Comparison of ENCODE assay signal across 14 cellular contexts in the genomic region with DNA sequence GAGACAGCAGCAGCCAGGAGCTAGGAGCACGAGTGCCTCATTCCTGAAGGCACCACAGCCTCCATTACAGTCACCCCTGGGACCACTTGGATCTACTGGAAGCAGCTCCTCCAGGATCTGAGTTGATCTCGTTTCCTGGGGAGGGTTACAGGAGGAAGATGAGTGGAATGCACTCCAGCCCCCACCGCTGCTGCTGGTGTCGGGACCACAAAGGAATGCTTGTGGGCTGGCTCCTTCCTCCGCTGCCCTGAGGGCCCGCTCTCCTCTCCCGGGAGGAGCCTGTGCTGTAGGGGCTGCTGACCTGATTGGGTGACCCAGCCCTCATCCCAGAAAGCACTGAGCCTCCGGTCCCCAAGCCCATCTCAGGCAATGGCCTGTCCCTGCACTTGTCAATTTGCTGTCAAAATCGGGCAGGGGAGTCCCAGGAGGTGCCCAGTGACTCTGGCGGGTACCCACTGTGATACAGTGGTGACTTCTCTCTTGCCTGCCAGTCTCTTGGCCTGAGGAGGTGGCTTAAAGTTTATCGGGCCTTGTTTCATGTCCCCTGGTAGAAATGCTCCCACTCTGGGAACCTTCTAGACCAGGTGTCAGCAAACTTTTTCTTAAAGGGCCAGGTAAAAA. TPM values are rescaled to one million over a fixed set of nuclear protein-coding genes. Genes with fewer than 3 reads are reported as not detected.
DNase-seq lines count a peak whose midpoint lies in the region; ATAC-seq and TF ChIP-seq lines count a peak whose summit lies in the region.
"Had no signal": no experiment of that assay in that cellular context is flagged by ENCODE, and none has a peak within 500 bp of the region (broad histone marks: within the 10 kb centered on the region; RNA-seq: fewer than 3 reads in every experiment).

No MANE protein-coding gene starts in this region.

- H3K27me3 ChIP-seq in spleen (replicated peaks in 1 of 7) (no peaks in the 10 kb centered on the region), vagina (no peaks in the 10 kb centered on the region)

- H3K27ac ChIP-seq in VCaP (peak overlapping the region; percentile 29; the same call in 1 of the 2 replicates), spleen (peak overlapping the region in 5 of 8 donors; percentile 52 to 77 (median 67)), vagina (no peak overlapping the region)

- intact Hi-C loops in spleen (cut with DNase I; ENCODE audit: low total_unique reads), result no loop called here
- intact Hi-C loops in vagina (cut with DNase I), result no loop called here

- H3K9me3 ChIP-seq in spleen (no peaks in the 10 kb centered on the region), vagina (no peaks in the 10 kb centered on the region)
- H3K9me3 ChIP-seq: prostate gland had no signal

- H3K4me1 ChIP-seq in spleen, result peaks cover 10 to 67% (median 29%) of the 10 kb centered on the region in 6 donors
- H3K4me1 ChIP-seq in vagina, result peaks cover 17% of the 10 kb centered on the region

- no peak for TF ChIP-seq POLR2A in spleen (IDR thresholded peaks at IDR 0.05)
- TF ChIP-seq POLR2A in vagina (IDR thresholded peaks at IDR 0.05), result no peak

- H3K4me3 ChIP-seq in spleen, result no peak overlapping the region
- no peak overlapping the region for H3K4me3 ChIP-seq in vagina
- H3K4me3 ChIP-seq: prostate gland had no signal

- ATAC-seq in HG03520 (IDR thresholded peaks at IDR 0.05; ENCODE audit: unreplicated experiment) (no peak), GM19455 (IDR thresholded peaks at IDR 0.05; ENCODE audit: unreplicated experiment) (no peak)

- H3K36me3 ChIP-seq in spleen, result peaks cover 3 to 100% (median 58%) of the 10 kb centered on the region in 6 donors
- peaks cover 0 to 16% of the 10 kb centered on the region in 2 donors for H3K36me3 ChIP-seq in vagina
- H3K36me3 ChIP-seq: prostate gland had no signal

- WGBS in spleen, 5 donors, result 70 to 100% (median 77%) methylated on average over 6 to 11 of the region's 11 CpGs

- no peak for TF ChIP-seq CTCF in VCaP (conservative IDR thresholded peaks at IDR 0.05)
- no peak for TF ChIP-seq CTCF in spleen (IDR thresholded peaks at IDR 0.05 in 8 of 11, conservative IDR thresholded peaks at IDR 0.05 in 3 of 11)
- TF ChIP-seq CTCF in vagina (IDR thresholded peaks at IDR 0.05), result no peak

- peak; percentile 33 for DNase-seq in H4 (ENCODE audit: low spot score)
- peak; percentile 78 for DNase-seq in iris pigment epithelial cell (ENCODE audit: low read depth)
- DNase-seq in spleen, result no peak
- DNase-seq in vagina (ENCODE audit: extremely low spot score in 2 of 2), result no peak
- no peak for DNase-seq in NCI-H526 treated with DMSO at 0.1 percent for 48 hours (lab: John Stamatoyannopoulos, UW)
- DNase-seq: activated CD4-positive, alpha-beta T cell treated with anti-CD3 and anti-CD28 coated beads, Interleukin-2, amount 10 ng/mL, durations not matched to agents 24 days and 14 days; activated T-cell treated with anti-CD3 and anti-CD28 coated beads, Interleukin-2, amount 50 U/mL, for 24 hours; CD4-positive, alpha-beta T cell; NCI-H1105 treated with DMSO at 0.1 percent for 48 hours; stimulated activated CD4-positive, alpha-beta T cell treated with anti-CD3 and anti-CD28 coated beads, Interleukin-2, amount 100 ng/mL, for 24 hours had no signal

RNA-seq across cellular contexts. Expression of a gene that starts 23.1 kb away (rescaled TPM):
- total RNA-seq in H4 (2014; rRNA removed; shearing (Covaris generic)), result 107 and 111 TPM in 2 replicates
- 10 to 100 TPM; 44.1 to 89.7 (median 60.7) TPM for total RNA-seq in spleen
- 10 to 100 TPM; 25.4 to 29.6 (median 29.3) TPM for polyA plus RNA-seq in spleen
- 31.7 TPM for total RNA-seq in vagina

RNA-seq across cellular contexts. Expression of a gene that starts 35.5 kb away (rescaled TPM):
- total RNA-seq in H4 (2014; rRNA removed; shearing (Covaris generic)), result 7.7 and 12.1 TPM in 2 replicates
- total RNA-seq in spleen (10 to 100 TPM; 53.2 to 86.1 (median 75.6) TPM), vagina (20.4 TPM)
- polyA plus RNA-seq in spleen, result 10 to 100 TPM in 2 of 3 donors, 1 to 10 TPM in 1; 9.2 to 12.8 (median 10.1) TPM

RNA-seq across cellular contexts. Expression of a gene that starts 59.6 kb away (rescaled TPM):
- total RNA-seq in H4 (2014; rRNA removed; shearing (Covaris generic)), result 7.9 and 11.5 TPM in 2 replicates
- 100 to 1,000 TPM in 2 of 7 donors, 10 to 100 TPM in 5; 54.7 to 124 (median 86.8) TPM for total RNA-seq in spleen
- polyA plus RNA-seq in spleen, result 10 to 100 TPM; 20.4 to 22.3 (median 22.0) TPM
- 9.3 TPM for total RNA-seq in vagina

Comparison
In these comparisons a context has a peak if more than half of its experiments do, and no peak if none do; other contexts are left out.
1. DNase-seq: peak in H4 (single experiment) and iris pigment epithelial cell (single experiment); none in spleen (single experiment), vagina (0 of 2) and NCI-H526 treated with DMSO at 0.1 percent for 48 hours (single experiment).